22 cellular contexts compared by ENCODE assay signal in the genomic region with DNA sequence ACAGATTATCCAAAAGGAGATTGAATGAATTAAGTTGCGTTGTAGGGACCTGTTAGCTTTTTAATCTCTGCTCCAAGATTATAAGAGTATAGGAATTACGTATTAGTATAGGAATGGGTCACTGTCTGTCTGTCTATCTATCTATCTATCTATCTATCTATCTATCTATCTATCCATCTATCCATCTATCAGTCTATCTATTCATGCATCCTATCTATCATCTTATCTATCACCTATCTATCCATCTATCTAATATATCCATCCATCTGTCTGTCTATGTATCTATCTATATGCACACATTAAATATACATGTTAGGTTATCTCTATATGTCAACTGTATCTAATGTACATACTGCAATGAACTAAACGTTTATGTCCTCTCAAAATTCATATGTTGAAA.
DNase-seq lines count a peak whose midpoint lies in the region; ATAC-seq, FAIRE-seq and TF ChIP-seq lines count a peak whose summit lies in the region.
"Had no signal": no experiment of that assay in that cellular context is flagged by ENCODE, and none has a peak within 500 bp of the region (broad histone marks: within the 10 kb centered on the region; RNA-seq: fewer than 3 reads in every experiment).

No MANE protein-coding gene starts in this region.

- peak overlapping the region; percentile 14 for H3K27ac Mint-ChIP-seq in activated T-cell treated with anti-CD3 and anti-CD28 coated beads, Interleukin-2, amount 50 U/mL, for 72 hours
- H3K27ac Mint-ChIP-seq in MCF 10A (ENCODE audit: low read depth, unreplicated experiment), result no peak overlapping the region
- H3K27ac Mint-ChIP-seq: B cell; CD4-positive, alpha-beta T cell; CD8-positive, alpha-beta T cell had no signal

- peaks cover 4 to 5% of the 10 kb centered on the region in 2 donors for H3K9me3 Mint-ChIP-seq in activated T-cell treated with anti-CD3 and anti-CD28 coated beads, Interleukin-2, amount 50 U/mL, for 72 hours
- H3K9me3 Mint-ChIP-seq in activated T-cell treated with anti-CD3 and anti-CD28 coated beads, Interleukin-2, amount 50 U/mL, for 4 hours, result no peaks in the 10 kb centered on the region
- peaks cover 8% of the 10 kb centered on the region for H3K9me3 Mint-ChIP-seq in MCF 10A (ENCODE audit: unreplicated experiment)
- H3K9me3 Mint-ChIP-seq: CD4-positive, alpha-beta T cell; CD8-positive, alpha-beta T cell had no signal

- H3K4me2 ChIP-seq in Loucy (ENCODE audit: low read depth, low read length, poor library complexity, severe bottlenecking) (no peak overlapping the region), K562 (ENCODE audit: insufficient read depth, low read length) (no peak overlapping the region)
- H3K4me2 ChIP-seq: A549; BLaER1 treated with 17β-estradiol and CSF1 and Interleukin-3, amounts not matched to agents 10 nM and 100 nM had no signal

- H3K9me1 ChIP-seq in K562 (ENCODE audit: control insufficient read depth, insufficient read depth, low read length), result no peaks in the 10 kb centered on the region

- no peak overlapping the region for H3K9ac ChIP-seq in Loucy (ENCODE audit: low read depth, low read length, poor library complexity, severe bottlenecking)
- H3K9ac ChIP-seq in K562 (ENCODE audit: insufficient read depth in 1 of 2, low read depth in 2 of 2, low read length in 2 of 2), result no peak overlapping the region
- H3K9ac ChIP-seq: BLaER1 treated with 17β-estradiol and CSF1 and Interleukin-3, amounts not matched to agents 10 nM and 100 nM had no signal

- no peak overlapping the region for H3K27ac ChIP-seq in K562 (ENCODE audit: extremely low read depth, low read depth, low read length)
- H3K27ac ChIP-seq: 22Rv1; A549; BLaER1 treated with 17β-estradiol and CSF1 and Interleukin-3, amounts not matched to agents 10 nM and 100 nM; C4-2B had no signal

- H3K9me3 ChIP-seq in Loucy (ENCODE audit: insufficient read depth, low read depth, low read length), result no peaks in the 10 kb centered on the region
- H3K9me3 ChIP-seq in K562 (replicated peaks; ENCODE audit: control insufficient read depth, insufficient read depth, low read depth, low read length), result no peaks in the 10 kb centered on the region
- H3K9me3 ChIP-seq: A549, Caco-2 had no signal

- no peaks in the 10 kb centered on the region for H3F3A ChIP-seq in Loucy (ENCODE audit: low read depth)

- H2AFZ ChIP-seq in Loucy (ENCODE audit: low read length), result 0 out of 2 replicates have a peak overlapping the region, but pooled peaks have one; percentile 21
- H2AFZ ChIP-seq in K562 (ENCODE audit: low read depth, low read length), result no peak overlapping the region

- H4K20me1 ChIP-seq in Loucy (ENCODE audit: insufficient read depth, low read length, poor library complexity, severe bottlenecking) (no peaks in the 10 kb centered on the region), K562 (replicated peaks; ENCODE audit: control insufficient read depth, insufficient read depth, low read length) (no peaks in the 10 kb centered on the region)
- H4K20me1 ChIP-seq: BLaER1 treated with 17β-estradiol and CSF1 and Interleukin-3, amounts not matched to agents 10 nM and 100 nM had no signal

- no peak for TF ChIP-seq RAD21 in K562 (CRISPR knock-in tag; conservative IDR thresholded peaks at IDR 0.05 in 1 of 2, IDR thresholded peaks at IDR 0.05 in 1 of 2)

- H3K4me1 ChIP-seq in Loucy (ENCODE audit: insufficient read depth, low read length, poor library complexity, severe bottlenecking) (peaks cover 54% of the 10 kb centered on the region), K562 (replicated peaks in 1 of 2; ENCODE audit: control insufficient read depth in 2 of 2, insufficient read depth in 2 of 2, low read length in 2 of 2) (no peaks in the 10 kb centered on the region; a peak in 2 of 5 replicates)
- H3K4me1 ChIP-seq: A549 had no signal

- H3K36me3 ChIP-seq in Loucy (ENCODE audit: insufficient read depth, low read length) (no peaks in the 10 kb centered on the region), K562 (ENCODE audit: control insufficient read depth, insufficient read depth, low read length) (no peaks in the 10 kb centered on the region; the same call in 2 of the 3 replicates)
- H3K36me3 ChIP-seq: BLaER1 treated with 17β-estradiol and CSF1 and Interleukin-3, amounts not matched to agents 10 nM and 100 nM had no signal

- no peak for TF ChIP-seq EP300 in K562 (IDR thresholded peaks at IDR 0.05; ENCODE audit: low read length)

- no peak for TF ChIP-seq POLR2A in K562 (conservative IDR thresholded peaks at IDR 0.05)

- in situ Hi-C loops in K562 (cut with MboI), result no loop called here

- intact Hi-C loops in K562 (cut with micrococcal nuclease), result no loop called here
- intact Hi-C loops in MCF 10A (cut with micrococcal nuclease), result no loop called here

- ATAC-seq in activated T-cell treated with anti-CD3 and anti-CD28 coated beads, Interleukin-2, amount 50 U/mL, for 72 hours (replicated peaks in 1 of 2), result no peak
- no peak for ATAC-seq in activated T-cell treated with anti-CD3 and anti-CD28 coated beads, Interleukin-2, amount 50 U/mL, for 4 hours
- no peak for ATAC-seq in K562
- ATAC-seq: A549; CD8-positive, alpha-beta T cell; GM12878 had no signal

- H3K4me1 Mint-ChIP-seq in activated T-cell treated with anti-CD3 and anti-CD28 coated beads, Interleukin-2, amount 50 U/mL, for 72 hours (ENCODE audit: low read depth), result peaks cover 20% of the 10 kb centered on the region
- H3K4me1 Mint-ChIP-seq in activated T-cell treated with anti-CD3 and anti-CD28 coated beads, Interleukin-2, amount 50 U/mL, for 4 hours (ENCODE audit: low read depth), result peaks cover 34% of the 10 kb centered on the region
- H3K4me1 Mint-ChIP-seq in MCF 10A (ENCODE audit: insufficient read depth, unreplicated experiment), result no peaks in the 10 kb centered on the region

- TF ChIP-seq CTCF in Loucy (conservative IDR thresholded peaks at IDR 0.05; ENCODE audit: low read length), result no peak
- TF ChIP-seq CTCF in K562 (IDR thresholded peaks at IDR 0.05 in 2 of 3, conservative IDR thresholded peaks at IDR 0.05 in 1 of 3; ENCODE audit: insufficient read depth in 2 of 3, low read depth in 1 of 3, low read length in 3 of 3), result no peak
- no peak for TF ChIP-seq CTCF in MCF 10A (IDR thresholded peaks at IDR 0.05; ENCODE audit: unreplicated experiment)

- no peak overlapping the region for H3K4me3 ChIP-seq in Loucy (ENCODE audit: low read length, poor library complexity, severe bottlenecking)
- no peak overlapping the region for H3K4me3 ChIP-seq in K562
- H3K4me3 ChIP-seq: A549; BLaER1 treated with 17β-estradiol and CSF1 and Interleukin-3, amounts not matched to agents 10 nM and 100 nM; GM12878 had no signal

- BruUV-seq in K562 (replicated peaks; lab: Mats Ljungman, UMichigan), result no TSS peak
- BruUV-seq in MCF 10A (replicated peaks; lab: Mats Ljungman, UMichigan), result no TSS peak

- DNase-seq in activated T-cell treated with anti-CD3 and anti-CD28 coated beads, Interleukin-2, amount 50 U/mL, for 72 hours, result no peak
- DNase-seq in activated T-cell treated with anti-CD3 and anti-CD28 coated beads, Interleukin-2, amount 50 U/mL, for 4 hours, result no peak
- DNase-seq in K562 (ENCODE audit: extremely low read depth in 1 of 4, low spot score in 3 of 4) (no peak), MCF 10A (ENCODE audit: unreplicated experiment) (no peak)
- DNase-seq: AML-193; Caco-2; Calu3; CD4-positive, alpha-beta T cell; CD8-positive, alpha-beta T cell; DMS79 treated with DMSO at 0.1 percent for 48 hours; GF-D8 had no signal

- H3K27me3 ChIP-seq in Loucy (ENCODE audit: insufficient read depth, low read length, poor library complexity, severe bottlenecking) (no peaks in the 10 kb centered on the region), K562 (ENCODE audit: control insufficient read depth in 2 of 2, insufficient read depth in 2 of 2, low read length in 2 of 2) (no peaks in the 10 kb centered on the region)

- H3K27me3 Mint-ChIP-seq in activated T-cell treated with anti-CD3 and anti-CD28 coated beads, Interleukin-2, amount 50 U/mL, for 72 hours (ENCODE audit: low read depth), result peaks cover 69% of the 10 kb centered on the region
- H3K27me3 Mint-ChIP-seq in activated T-cell treated with anti-CD3 and anti-CD28 coated beads, Interleukin-2, amount 50 U/mL, for 4 hours (ENCODE audit: low read depth), result peaks cover 33% of the 10 kb centered on the region
- no peaks in the 10 kb centered on the region for H3K27me3 Mint-ChIP-seq in MCF 10A (ENCODE audit: insufficient read depth, unreplicated experiment)
- H3K27me3 Mint-ChIP-seq: B cell; CD4-positive, alpha-beta T cell had no signal

- CTCF ChIA-PET in K562 (lab: Yijun Ruan, JAX; ENCODE audit: low intra/inter-chr PET ratio) (no interaction called here), MCF 10A (lab: Yijun Ruan, JAX) (no interaction called here)

- POLR2A ChIA-PET in K562 (lab: Yijun Ruan, JAX) (no interaction called here), MCF 10A (lab: Yijun Ruan, JAX) (no interaction called here)

- H3K4me3 Mint-ChIP-seq in activated T-cell treated with anti-CD3 and anti-CD28 coated beads, Interleukin-2, amount 50 U/mL, for 72 hours, result no peak overlapping the region
- no peak overlapping the region for H3K4me3 Mint-ChIP-seq in activated T-cell treated with anti-CD3 and anti-CD28 coated beads, Interleukin-2, amount 50 U/mL, for 4 hours
- H3K4me3 Mint-ChIP-seq in MCF 10A (ENCODE audit: unreplicated experiment), result no peak overlapping the region
- H3K4me3 Mint-ChIP-seq: B cell; CD4-positive, alpha-beta T cell; CD8-positive, alpha-beta T cell had no signal

- 41% methylated on average over 3 of the region's 3 CpGs for WGBS in K562 (ENCODE audit: insufficient coverage, low coverage, missing lambda C conversion rate)

- H3K79me2 ChIP-seq in Loucy (ENCODE audit: insufficient read depth, low read length), result no peaks in the 10 kb centered on the region
- no peaks in the 10 kb centered on the region for H3K79me2 ChIP-seq in K562 (ENCODE audit: control insufficient read depth, insufficient read depth, low read length)

- peaks cover 5 to 6% of the 10 kb centered on the region in 2 donors for H3K36me3 Mint-ChIP-seq in activated T-cell treated with anti-CD3 and anti-CD28 coated beads, Interleukin-2, amount 50 U/mL, for 72 hours (ENCODE audit: insufficient read depth in 2 of 2)
- H3K36me3 Mint-ChIP-seq in activated T-cell treated with anti-CD3 and anti-CD28 coated beads, Interleukin-2, amount 50 U/mL, for 4 hours (ENCODE audit: insufficient read depth), result no peaks in the 10 kb centered on the region
- no peaks in the 10 kb centered on the region for H3K36me3 Mint-ChIP-seq in MCF 10A (ENCODE audit: insufficient read depth, unreplicated experiment)
- H3K36me3 Mint-ChIP-seq: CD8-positive, alpha-beta T cell had no signal

- no peaks in the 10 kb centered on the region for H3K9me2 ChIP-seq in Loucy (replicated peaks; ENCODE audit: low read depth, low read length)

- no peak for FAIRE-seq in K562 (lab: Jason Lieb, UNC)
- FAIRE-seq: A549, D721Med, G401.6, GM12878, GM12892, GM18507 had no signal

TF ChIP-seq in K562, 482 proteins besides CTCF, POLR2A, EP300 and RAD21 (continues in another document):
- TF ChIP-seq, protein P1, sequence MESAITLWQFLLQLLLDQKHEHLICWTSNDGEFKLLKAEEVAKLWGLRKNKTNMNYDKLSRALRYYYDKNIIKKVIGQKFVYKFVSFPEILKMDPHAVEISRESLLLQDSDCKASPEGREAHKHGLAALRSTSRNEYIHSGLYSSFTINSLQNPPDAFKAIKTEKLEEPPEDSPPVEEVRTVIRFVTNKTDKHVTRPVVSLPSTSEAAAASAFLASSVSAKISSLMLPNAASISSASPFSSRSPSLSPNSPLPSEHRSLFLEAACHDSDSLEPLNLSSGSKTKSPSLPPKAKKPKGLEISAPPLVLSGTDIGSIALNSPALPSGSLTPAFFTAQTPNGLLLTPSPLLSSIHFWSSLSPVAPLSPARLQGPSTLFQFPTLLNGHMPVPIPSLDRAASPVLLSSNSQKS (CRISPR knock-in tag; IDR thresholded peaks at IDR 0.05), result no peak
